In the genomic region with DNA sequence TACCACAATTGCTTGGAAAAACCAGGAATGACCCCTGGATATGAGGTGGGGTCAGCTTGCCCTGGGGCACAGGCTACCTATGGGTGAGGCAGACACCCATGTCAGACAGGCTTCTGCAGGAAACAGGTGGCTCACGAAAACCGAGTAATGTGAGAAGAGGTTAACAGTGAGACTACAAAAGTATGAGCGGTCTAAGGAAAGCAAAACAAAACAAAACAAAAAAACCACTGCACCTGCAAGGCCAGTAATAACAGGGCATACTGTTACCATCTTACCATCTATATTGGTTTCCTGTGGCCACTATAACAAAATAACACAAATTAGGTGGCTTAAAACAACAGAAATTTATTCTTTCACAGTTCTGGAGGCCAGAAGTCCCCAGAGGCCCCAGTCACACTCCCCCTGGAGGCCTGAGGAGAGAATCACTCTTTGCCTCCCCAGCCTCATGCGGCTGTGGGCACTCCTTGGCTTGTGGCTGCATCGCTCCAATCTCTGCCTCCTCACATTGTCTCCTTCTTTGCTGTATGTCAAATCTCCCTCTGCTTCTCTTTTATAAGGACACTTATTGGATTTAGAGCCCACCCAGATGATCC, we compare ENCODE assay signal across 12 cellular contexts.
DNase-seq lines count a peak whose midpoint lies in the region; ATAC-seq, FAIRE-seq and TF ChIP-seq lines count a peak whose summit lies in the region.
"Had no signal": no experiment of that assay in that cellular context is flagged by ENCODE, and none has a peak within 500 bp of the region (broad histone marks: within the 10 kb centered on the region; RNA-seq: fewer than 3 reads in every experiment).

No MANE protein-coding gene starts in this region.

- no peak overlapping the region for H3K9ac ChIP-seq in OCI-LY1 (ENCODE audit: low read length)

- H2AFZ ChIP-seq in OCI-LY1 (ENCODE audit: low read length): no peak overlapping the region

- H3K36me3 ChIP-seq in OCI-LY1 (ENCODE audit: insufficient read depth, low read length) (no peaks in the 10 kb centered on the region), ovary (no peaks in the 10 kb centered on the region), esophagus squamous epithelium (no peaks in the 10 kb centered on the region)
- H3K36me3 ChIP-seq: prostate gland had no signal

- no peaks in the 10 kb centered on the region for H3K9me2 ChIP-seq in OCI-LY1 (ENCODE audit: low read depth, low read length)

- FAIRE-seq in GM19239 (lab: Jason Lieb, UNC): peak; percentile 60
- FAIRE-seq: endothelial cell of umbilical vein had no signal

- H3K4me1 ChIP-seq in OCI-LY1 (ENCODE audit: insufficient read depth, low read length, severe bottlenecking): peaks cover 6% of the 10 kb centered on the region
- H3K4me1 ChIP-seq in ovary (ENCODE audit: insufficient read depth): no peaks in the 10 kb centered on the region
- no peaks in the 10 kb centered on the region for H3K4me1 ChIP-seq in esophagus squamous epithelium
- H3K4me1 ChIP-seq: prostate gland had no signal

- no peaks in the 10 kb centered on the region for H3K4me1 Mint-ChIP-seq in Calu3 (ENCODE audit: low read depth, unreplicated experiment)
- no peaks in the 10 kb centered on the region for H3K4me1 Mint-ChIP-seq in T-helper 2 cell treated with Interferon-gamma antibody and Interleukin-4, amounts not matched to agents 5 μg/mL and 100 μg/mL, for 36 hours (ENCODE audit: low read depth)
- H3K4me1 Mint-ChIP-seq: activated naive CD4-positive, alpha-beta T cell treated with anti-CD3 and anti-CD28 coated beads, Interleukin-2, amount 10 ng/mL, durations not matched to agents 7 days and 5 days had no signal

- no peaks in the 10 kb centered on the region for H3K79me2 ChIP-seq in OCI-LY1 (ENCODE audit: insufficient read depth, low read length)

- TF ChIP-seq POLR2A in ovary (IDR thresholded peaks at IDR 0.05) (no peak), esophagus squamous epithelium (IDR thresholded peaks at IDR 0.05) (no peak)

- WGBS in ovary, 3 donors: 94 to 100% (median 94%) methylated on average over 5 of the region's 5 CpGs
- WGBS in esophagus squamous epithelium, 2 donors: 77 to 87% methylated on average over 5 of the region's 5 CpGs

- no peak overlapping the region for H3K4me3 Mint-ChIP-seq in Calu3 (ENCODE audit: low read depth, unreplicated experiment)
- H3K4me3 Mint-ChIP-seq in T-helper 2 cell treated with Interferon-gamma antibody and Interleukin-4, amounts not matched to agents 5 μg/mL and 100 μg/mL, for 36 hours: no peak overlapping the region
- H3K4me3 Mint-ChIP-seq: activated naive CD4-positive, alpha-beta T cell treated with anti-CD3 and anti-CD28 coated beads, Interleukin-2, amount 10 ng/mL, durations not matched to agents 7 days and 5 days had no signal

- peak; percentile 31 for DNase-seq in GM12864 (ENCODE audit: low read depth)
- DNase-seq in GM19239 (ENCODE audit: insufficient read length, low spot score): peak; percentile 21
- DNase-seq in ovary: no peak
- no peak for DNase-seq in Calu3
- DNase-seq in esophagus squamous epithelium (lab: John Stamatoyannopoulos, UW): no peak
- no peak for DNase-seq in T-helper 2 cell treated with Interferon-gamma antibody and Interleukin-4, amounts not matched to agents 5 μg/mL and 100 μg/mL, for 36 hours (ENCODE audit: low spot score)
- DNase-seq: activated naive CD4-positive, alpha-beta T cell treated with anti-CD3 and anti-CD28 coated beads, Interleukin-2, amount 10 ng/mL, durations not matched to agents 7 days and 5 days; NCI-H446 had no signal

- intact Hi-C loops in ovary (cut with DNase I): no loop called here
- intact Hi-C loops in Calu3 (cut with micrococcal nuclease; ENCODE audit: unreplicated experiment): no loop called here
- intact Hi-C loops in esophagus squamous epithelium (cut with DNase I): no loop called here

- peak; percentile 57 for TF ChIP-seq CTCF in GM12864 (IDR thresholded peaks at IDR 0.05; ENCODE audit: low read depth, low read length, missing control alignments)
- TF ChIP-seq CTCF in OCI-LY1 (IDR thresholded peaks at IDR 0.05; ENCODE audit: low read length): peak; percentile 27; the same call in 1 of the 2 replicates
- no peak for TF ChIP-seq CTCF in ovary (IDR thresholded peaks at IDR 0.05)
- no peak for TF ChIP-seq CTCF in Calu3 (IDR thresholded peaks at IDR 0.05; ENCODE audit: unreplicated experiment)
- no peak for TF ChIP-seq CTCF in esophagus squamous epithelium (IDR thresholded peaks at IDR 0.05)

- H3K27me3 Mint-ChIP-seq in Calu3 (ENCODE audit: unreplicated experiment): peaks cover 34% of the 10 kb centered on the region
- no peaks in the 10 kb centered on the region for H3K27me3 Mint-ChIP-seq in T-helper 2 cell treated with Interferon-gamma antibody and Interleukin-4, amounts not matched to agents 5 μg/mL and 100 μg/mL, for 36 hours (ENCODE audit: low read depth)

- H3K9me3 ChIP-seq in OCI-LY1 (ENCODE audit: low read length): no peaks in the 10 kb centered on the region
- no peaks in the 10 kb centered on the region for H3K9me3 ChIP-seq in ovary
- no peaks in the 10 kb centered on the region for H3K9me3 ChIP-seq in esophagus squamous epithelium
- H3K9me3 ChIP-seq: prostate gland had no signal

- no peak for TF ChIP-seq EP300 in ovary (IDR thresholded peaks at IDR 0.05)

- no peaks in the 10 kb centered on the region for H3K36me3 Mint-ChIP-seq in Calu3 (ENCODE audit: insufficient read depth, unreplicated experiment)
- H3K36me3 Mint-ChIP-seq in T-helper 2 cell treated with Interferon-gamma antibody and Interleukin-4, amounts not matched to agents 5 μg/mL and 100 μg/mL, for 36 hours (ENCODE audit: low read depth): no peaks in the 10 kb centered on the region

- no peaks in the 10 kb centered on the region for H3F3A ChIP-seq in OCI-LY1 (ENCODE audit: insufficient read depth, low read length)

- peaks cover 4% of the 10 kb centered on the region for H3K9me3 Mint-ChIP-seq in Calu3 (ENCODE audit: low read depth, unreplicated experiment)
- H3K9me3 Mint-ChIP-seq in T-helper 2 cell treated with Interferon-gamma antibody and Interleukin-4, amounts not matched to agents 5 μg/mL and 100 μg/mL, for 36 hours: peaks cover 5% of the 10 kb centered on the region

- BruUV-seq in Calu3 (replicated peaks; lab: Mats Ljungman, UMichigan): no TSS peak

- ATAC-seq in HG02852 (IDR thresholded peaks at IDR 0.05; ENCODE audit: unreplicated experiment): peak; percentile 61

- CTCF ChIA-PET in Calu3 (lab: Charles Lee): no interaction called here

- H3K4me2 ChIP-seq in OCI-LY1 (ENCODE audit: low read length): no peak overlapping the region

- H3K27ac ChIP-seq in OCI-LY1 (ENCODE audit: low read depth, low read length, poor library complexity, severe bottlenecking): no peak overlapping the region
- no peak overlapping the region for H3K27ac ChIP-seq in ovary
- H3K27ac ChIP-seq in esophagus squamous epithelium: no peak overlapping the region
- H3K27ac ChIP-seq: prostate gland had no signal

- H3K4me3 ChIP-seq in GM12864 (ENCODE audit: low read depth, low read length): no peak overlapping the region
- H3K4me3 ChIP-seq in OCI-LY1 (ENCODE audit: low read depth, low read length, poor library complexity, severe bottlenecking): no peak overlapping the region
- no peak overlapping the region for H3K4me3 ChIP-seq in ovary
- H3K4me3 ChIP-seq in esophagus squamous epithelium: no peak overlapping the region
- H3K4me3 ChIP-seq: prostate gland had no signal

- no peak overlapping the region for H3K27ac Mint-ChIP-seq in Calu3 (ENCODE audit: unreplicated experiment)
- no peak overlapping the region for H3K27ac Mint-ChIP-seq in T-helper 2 cell treated with Interferon-gamma antibody and Interleukin-4, amounts not matched to agents 5 μg/mL and 100 μg/mL, for 36 hours
- H3K27ac Mint-ChIP-seq: activated naive CD4-positive, alpha-beta T cell treated with anti-CD3 and anti-CD28 coated beads, Interleukin-2, amount 10 ng/mL, durations not matched to agents 7 days and 5 days had no signal

- no peaks in the 10 kb centered on the region for H3K27me3 ChIP-seq in OCI-LY1 (ENCODE audit: insufficient read depth, low read length)
- H3K27me3 ChIP-seq in ovary: no peaks in the 10 kb centered on the region
- H3K27me3 ChIP-seq in esophagus squamous epithelium: no peaks in the 10 kb centered on the region

- H4K20me1 ChIP-seq in OCI-LY1 (ENCODE audit: insufficient read depth, low read length): no peaks in the 10 kb centered on the region

Comparison
In these comparisons a context has a peak if more than half of its experiments do, and no peak if none do; other contexts are left out.
1. DNase-seq: peak in GM12864 (single experiment) and GM19239 (single experiment); none in ovary (0 of 5), Calu3 (single experiment), esophagus squamous epithelium (single experiment) and T-helper 2 cell treated with Interferon-gamma antibody and Interleukin-4, amounts not matched to agents 5 μg/mL and 100 μg/mL, for 36 hours (single experiment).
2. CTCF ChIP-seq: peak in GM12864 (single experiment) and OCI-LY1 (single experiment); none in ovary (0 of 3), Calu3 (single experiment) and esophagus squamous epithelium (0 of 6).